8 cellular contexts compared by ENCODE assay signal in the genomic region with DNA sequence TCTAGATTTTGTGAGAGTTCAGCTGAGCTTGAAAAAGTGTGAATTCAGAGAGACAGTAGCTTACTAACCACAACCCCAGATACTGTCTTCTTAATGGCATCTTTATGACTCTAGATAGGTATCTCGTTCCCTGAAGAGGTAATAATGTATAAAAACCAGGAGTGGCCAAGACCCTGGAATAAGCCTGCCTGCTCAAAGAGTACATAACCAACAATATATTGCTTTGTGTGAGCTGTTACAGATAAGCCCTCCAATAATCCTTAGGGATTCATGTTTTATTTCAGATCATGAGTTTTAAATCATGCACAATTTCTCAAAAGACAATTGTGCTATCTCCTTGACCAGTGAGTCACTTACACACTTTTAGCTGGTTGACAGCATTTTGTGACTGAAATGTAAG.
"Had no signal": no experiment of that assay in that cellular context is flagged by ENCODE, and none has a peak within 500 bp of the region (broad histone marks: within the 10 kb centered on the region; RNA-seq: fewer than 3 reads in every experiment).

No MANE protein-coding gene starts in this region.

- H3K4me2 ChIP-seq: GM23338 had no signal

- FAIRE-seq: H1, H54, HepG2 had no signal

- H3K4me3 ChIP-seq: GM23338 had no signal

- H2AFZ ChIP-seq: GM23338 had no signal

- ATAC-seq: GM23338, HepG2 had no signal

- DNase-seq: H9, HCEC 1CT, KBM-7 had no signal

- H3K27ac ChIP-seq: HL-60 had no signal
